ENCODE assay signal across 19 cellular contexts in the genomic region with DNA sequence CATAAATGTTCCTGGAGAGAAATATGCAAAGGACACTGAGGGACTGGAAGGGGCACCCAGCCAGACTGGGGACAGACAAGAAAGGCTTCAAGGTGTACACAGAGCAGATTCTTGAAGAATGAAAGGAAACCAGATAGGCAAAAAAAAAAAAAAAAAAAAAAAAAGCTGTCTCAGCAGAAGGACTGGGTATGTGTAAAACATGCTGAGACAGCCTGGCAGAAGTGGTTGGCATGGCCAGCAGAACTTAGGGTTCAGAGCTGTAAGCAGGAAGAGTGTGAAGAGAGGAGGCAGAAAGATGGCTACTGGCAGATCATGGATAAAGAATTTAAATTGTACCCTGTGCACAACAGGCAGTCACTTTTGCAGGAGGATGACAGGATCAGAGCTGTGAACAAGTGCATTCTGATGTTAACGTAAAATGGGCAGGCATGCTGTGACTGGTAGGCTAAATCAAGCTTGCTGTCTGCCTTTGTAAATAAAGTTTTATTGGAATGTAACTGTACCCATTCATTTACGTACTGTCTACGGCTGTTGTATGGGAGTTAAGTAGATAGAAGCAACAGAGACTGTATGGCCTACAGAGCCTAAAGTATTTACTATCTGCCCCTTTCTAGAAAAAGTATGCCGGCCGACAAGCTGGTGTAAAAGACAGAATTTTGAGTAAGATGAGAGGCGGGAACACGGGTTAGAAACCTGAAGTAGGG. TPM values are rescaled to one million over a fixed set of nuclear protein-coding genes. Genes with fewer than 3 reads are reported as not detected.
DNase-seq lines count a peak whose midpoint lies in the region; ATAC-seq and TF ChIP-seq lines count a peak whose summit lies in the region.
"Had no signal": no experiment of that assay in that cellular context is flagged by ENCODE, and none has a peak within 500 bp of the region (broad histone marks: within the 10 kb centered on the region; RNA-seq: fewer than 3 reads in every experiment).

No MANE protein-coding gene starts in this region.

- no peak for ATAC-seq in stimulated activated effector memory CD8-positive, alpha-beta T cell treated with anti-CD3 and anti-CD28 coated beads, Interleukin-12 subunit alpha, Interleukin-12 subunit beta, amount 100 ng/mL, for 72 hours

- peaks cover 86% of the 10 kb centered on the region for H3K36me3 Mint-ChIP-seq in dendritic cell treated with granulocyte-macrophage colony-stimulating factor and Interleukin-4, amounts not matched to agents 40 ng/mL and 50 ng/mL, for 4 days (ENCODE audit: low read depth)
- H3K36me3 Mint-ChIP-seq in stimulated activated effector memory CD8-positive, alpha-beta T cell treated with anti-CD3 and anti-CD28 coated beads, Interleukin-12 subunit alpha, Interleukin-12 subunit beta, amount 100 ng/mL, for 72 hours = peaks cover 83% of the 10 kb centered on the region
- peaks cover 40% of the 10 kb centered on the region for H3K36me3 Mint-ChIP-seq in mesothelial cell of epicardium

- no peak for TF ChIP-seq CTCF in mesothelial cell of epicardium (IDR thresholded peaks at IDR 0.05; ENCODE audit: unreplicated experiment)

- intact Hi-C loops in dendritic cell treated with granulocyte-macrophage colony-stimulating factor and Interleukin-4, amounts not matched to agents 40 ng/mL and 50 ng/mL, for 4 days (cut with micrococcal nuclease) = no loop called here

- peak overlapping the region; percentile 8 for H3K27ac Mint-ChIP-seq in dendritic cell treated with granulocyte-macrophage colony-stimulating factor and Interleukin-4, amounts not matched to agents 40 ng/mL and 50 ng/mL, for 4 days
- peak overlapping the region; percentile 69 for H3K27ac Mint-ChIP-seq in stimulated activated effector memory CD8-positive, alpha-beta T cell treated with anti-CD3 and anti-CD28 coated beads, Interleukin-12 subunit alpha, Interleukin-12 subunit beta, amount 100 ng/mL, for 72 hours
- H3K27ac Mint-ChIP-seq in mesothelial cell of epicardium = no peak overlapping the region

- H3K4me1 Mint-ChIP-seq in dendritic cell treated with granulocyte-macrophage colony-stimulating factor and Interleukin-4, amounts not matched to agents 40 ng/mL and 50 ng/mL, for 4 days (ENCODE audit: low read depth) = peaks cover 8% of the 10 kb centered on the region
- H3K4me1 Mint-ChIP-seq in stimulated activated effector memory CD8-positive, alpha-beta T cell treated with anti-CD3 and anti-CD28 coated beads, Interleukin-12 subunit alpha, Interleukin-12 subunit beta, amount 100 ng/mL, for 72 hours = peaks cover 4% of the 10 kb centered on the region
- H3K4me1 Mint-ChIP-seq in mesothelial cell of epicardium = no peaks in the 10 kb centered on the region
- H3K4me1 Mint-ChIP-seq: CD14-positive monocyte had no signal

- no peak overlapping the region for H3K4me3 ChIP-seq in SK-N-MC
- H3K4me3 ChIP-seq: GM23248, PC-9 had no signal

- no peaks in the 10 kb centered on the region for H3K27me3 Mint-ChIP-seq in dendritic cell treated with granulocyte-macrophage colony-stimulating factor and Interleukin-4, amounts not matched to agents 40 ng/mL and 50 ng/mL, for 4 days
- H3K27me3 Mint-ChIP-seq in mesothelial cell of epicardium (ENCODE audit: low read depth) = no peaks in the 10 kb centered on the region

- H3K9ac ChIP-seq in SK-N-MC (ENCODE audit: insufficient read length) = no peak overlapping the region
- H3K9ac ChIP-seq: GM23248 had no signal

- no peak overlapping the region for H3K4me3 Mint-ChIP-seq in dendritic cell treated with granulocyte-macrophage colony-stimulating factor and Interleukin-4, amounts not matched to agents 40 ng/mL and 50 ng/mL, for 4 days
- H3K4me3 Mint-ChIP-seq in stimulated activated effector memory CD8-positive, alpha-beta T cell treated with anti-CD3 and anti-CD28 coated beads, Interleukin-12 subunit alpha, Interleukin-12 subunit beta, amount 100 ng/mL, for 72 hours = no peak overlapping the region
- H3K4me3 Mint-ChIP-seq in mesothelial cell of epicardium = no peak overlapping the region
- H3K4me3 Mint-ChIP-seq: CD14-positive monocyte had no signal

- DNase-seq in DMS79 treated with DMSO at 0.1 percent for 48 hours (lab: John Stamatoyannopoulos, UW) (peak; percentile 42), DMS79 (lab: John Stamatoyannopoulos, UW) (no peak), SK-N-MC (ENCODE audit: low read depth, low spot score) (no peak), dedifferentiated amniotic fluid mesenchymal stem cell (ENCODE audit: extremely low spot score) (no peak), retina (no peak), mesothelial cell of epicardium (ENCODE audit: low spot score in 2 of 2, unreplicated experiment in 2 of 2) (no peak)
- DNase-seq in stimulated activated effector memory CD8-positive, alpha-beta T cell treated with anti-CD3 and anti-CD28 coated beads, Interleukin-12 subunit alpha, Interleukin-12 subunit beta, amount 100 ng/mL, for 72 hours (ENCODE audit: low spot score in 2 of 2) = no peak
- DNase-seq: AML-193, GM23248, HCEC 1CT, NCI-H1105, NCI-H2081, NCI-H2227 treated with DMSO at 0.1 percent for 48 hours, NCI-H510A treated with DMSO at 0.1 percent for 48 hours, NCI-H774, PC-9 had no signal

- H3K9me3 Mint-ChIP-seq in dendritic cell treated with granulocyte-macrophage colony-stimulating factor and Interleukin-4, amounts not matched to agents 40 ng/mL and 50 ng/mL, for 4 days = no peaks in the 10 kb centered on the region
- H3K9me3 Mint-ChIP-seq in stimulated activated effector memory CD8-positive, alpha-beta T cell treated with anti-CD3 and anti-CD28 coated beads, Interleukin-12 subunit alpha, Interleukin-12 subunit beta, amount 100 ng/mL, for 72 hours = no peaks in the 10 kb centered on the region
- no peaks in the 10 kb centered on the region for H3K9me3 Mint-ChIP-seq in mesothelial cell of epicardium
- H3K9me3 Mint-ChIP-seq: CD14-positive monocyte had no signal

- peak overlapping the region; percentile 46; the same call in 1 of the 2 replicates for H3K27ac ChIP-seq in SK-N-MC
- H3K27ac ChIP-seq: 22Rv1, GM23248, PC-9 had no signal

- no peaks in the 10 kb centered on the region for H3K9me3 ChIP-seq in SK-N-MC (ENCODE audit: low read depth, low read length)

- H3K36me3 ChIP-seq in SK-N-MC (ENCODE audit: insufficient read depth, low read length) = peaks cover 59% of the 10 kb centered on the region

RNA-seq across cellular contexts. Expression of a gene that starts 42.2 kb away (rescaled TPM):
- 13.1 to 13.9 TPM (median 13.8 TPM) in 3 replicates for total RNA-seq in mesothelial cell of epicardium

RNA-seq across cellular contexts. Expression of a gene that starts 42.4 kb away (rescaled TPM):
- total RNA-seq in mesothelial cell of epicardium = 5.0 to 5.6 TPM (median 5.3 TPM) in 3 replicates
